In the genomic region with DNA sequence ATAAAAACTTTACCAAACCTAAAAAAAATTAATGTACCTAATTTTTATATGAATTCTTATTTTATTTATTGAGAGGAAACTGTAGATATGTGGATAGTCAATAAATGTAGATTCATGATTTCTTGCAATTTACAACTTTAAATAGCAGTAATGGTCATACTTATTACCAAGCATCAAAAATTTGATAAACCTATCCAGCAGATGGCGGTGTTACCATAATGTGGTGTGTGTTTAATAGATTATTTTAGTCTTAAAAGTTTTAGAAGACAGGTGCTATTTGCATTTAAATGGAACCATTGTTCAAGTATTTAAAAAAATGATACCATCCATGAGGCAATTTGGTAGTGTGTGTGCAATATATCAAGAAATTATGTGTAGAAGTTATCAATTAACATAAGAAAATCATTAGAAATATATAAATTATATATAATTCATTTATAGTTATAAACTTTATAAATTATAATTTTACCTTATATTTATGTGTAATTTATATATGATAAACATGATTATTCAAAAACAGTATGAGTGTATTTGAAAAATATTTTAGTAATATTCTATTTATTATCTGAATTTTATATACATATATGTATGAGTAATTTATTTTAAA, we compare ENCODE assay signal across 2 cellular contexts.
A peak's percentile ranks its signal among the peaks of the same experiment; 100 is the strongest.
TF ChIP-seq lines count a peak whose summit lies in the region.

No MANE protein-coding gene starts in this region.

TF ChIP-seq in A549, 52 proteins besides CTCF, POLR2A, EP300 and RAD21 (continued from another document):
- TF ChIP-seq, protein P1, sequence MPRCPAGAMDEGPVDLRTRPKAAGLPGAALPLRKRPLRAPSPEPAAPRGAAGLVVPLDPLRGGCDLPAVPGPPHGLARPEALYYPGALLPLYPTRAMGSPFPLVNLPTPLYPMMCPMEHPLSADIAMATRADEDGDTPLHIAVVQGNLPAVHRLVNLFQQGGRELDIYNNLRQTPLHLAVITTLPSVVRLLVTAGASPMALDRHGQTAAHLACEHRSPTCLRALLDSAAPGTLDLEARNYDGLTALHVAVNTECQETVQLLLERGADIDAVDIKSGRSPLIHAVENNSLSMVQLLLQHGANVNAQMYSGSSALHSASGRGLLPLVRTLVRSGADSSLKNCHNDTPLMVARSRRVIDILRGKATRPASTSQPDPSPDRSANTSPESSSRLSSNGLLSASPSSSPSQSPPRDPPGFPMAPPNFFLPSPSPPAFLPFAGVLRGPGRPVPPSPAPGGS (IDR thresholded peaks at IDR 0.05), result no peak
- TF ChIP-seq, protein P2, sequence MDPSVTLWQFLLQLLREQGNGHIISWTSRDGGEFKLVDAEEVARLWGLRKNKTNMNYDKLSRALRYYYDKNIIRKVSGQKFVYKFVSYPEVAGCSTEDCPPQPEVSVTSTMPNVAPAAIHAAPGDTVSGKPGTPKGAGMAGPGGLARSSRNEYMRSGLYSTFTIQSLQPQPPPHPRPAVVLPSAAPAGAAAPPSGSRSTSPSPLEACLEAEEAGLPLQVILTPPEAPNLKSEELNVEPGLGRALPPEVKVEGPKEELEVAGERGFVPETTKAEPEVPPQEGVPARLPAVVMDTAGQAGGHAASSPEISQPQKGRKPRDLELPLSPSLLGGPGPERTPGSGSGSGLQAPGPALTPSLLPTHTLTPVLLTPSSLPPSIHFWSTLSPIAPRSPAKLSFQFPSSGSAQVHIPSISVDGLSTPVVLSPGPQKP (IDR thresholded peaks at IDR 0.05; ENCODE audit: low read depth, low read length), result no peak
- TF ChIP-seq SMC3 (IDR thresholded peaks at IDR 0.05) (peak; percentile 66), CEBPB (IDR thresholded peaks at IDR 0.05) (no peak)

TF ChIP-seq in H1, 55 proteins besides CTCF, POLR2A, EP300 and RAD21 (continued from another document):
- TF ChIP-seq, protein P3, sequence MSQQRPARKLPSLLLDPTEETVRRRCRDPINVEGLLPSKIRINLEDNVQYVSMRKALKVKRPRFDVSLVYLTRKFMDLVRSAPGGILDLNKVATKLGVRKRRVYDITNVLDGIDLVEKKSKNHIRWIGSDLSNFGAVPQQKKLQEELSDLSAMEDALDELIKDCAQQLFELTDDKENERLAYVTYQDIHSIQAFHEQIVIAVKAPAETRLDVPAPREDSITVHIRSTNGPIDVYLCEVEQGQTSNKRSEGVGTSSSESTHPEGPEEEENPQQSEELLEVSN (IDR thresholded peaks at IDR 0.05), result no peak
- TF ChIP-seq RNF2 (IDR thresholded peaks at IDR 0.05; ENCODE audit: borderline replicate concordance, low read depth, low read length, missing control alignments, poor library complexity, severe bottlenecking) (no peak), BCL11A (IDR thresholded peaks at IDR 0.05; ENCODE audit: low read depth in 2 of 2, low read length in 2 of 2) (no peak), YY1 (IDR thresholded peaks at IDR 0.05; ENCODE audit: low read depth, low read length) (no peak)
- TF ChIP-seq, protein P4, sequence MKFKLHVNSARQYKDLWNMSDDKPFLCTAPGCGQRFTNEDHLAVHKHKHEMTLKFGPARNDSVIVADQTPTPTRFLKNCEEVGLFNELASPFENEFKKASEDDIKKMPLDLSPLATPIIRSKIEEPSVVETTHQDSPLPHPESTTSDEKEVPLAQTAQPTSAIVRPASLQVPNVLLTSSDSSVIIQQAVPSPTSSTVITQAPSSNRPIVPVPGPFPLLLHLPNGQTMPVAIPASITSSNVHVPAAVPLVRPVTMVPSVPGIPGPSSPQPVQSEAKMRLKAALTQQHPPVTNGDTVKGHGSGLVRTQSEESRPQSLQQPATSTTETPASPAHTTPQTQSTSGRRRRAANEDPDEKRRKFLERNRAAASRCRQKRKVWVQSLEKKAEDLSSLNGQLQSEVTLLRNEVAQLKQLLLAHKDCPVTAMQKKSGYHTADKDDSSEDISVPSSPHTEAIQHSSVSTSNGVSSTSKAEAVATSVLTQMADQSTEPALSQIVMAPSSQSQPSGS (IDR thresholded peaks at IDR 0.05; ENCODE audit: low read length), result no peak
- TF ChIP-seq, protein P5, sequence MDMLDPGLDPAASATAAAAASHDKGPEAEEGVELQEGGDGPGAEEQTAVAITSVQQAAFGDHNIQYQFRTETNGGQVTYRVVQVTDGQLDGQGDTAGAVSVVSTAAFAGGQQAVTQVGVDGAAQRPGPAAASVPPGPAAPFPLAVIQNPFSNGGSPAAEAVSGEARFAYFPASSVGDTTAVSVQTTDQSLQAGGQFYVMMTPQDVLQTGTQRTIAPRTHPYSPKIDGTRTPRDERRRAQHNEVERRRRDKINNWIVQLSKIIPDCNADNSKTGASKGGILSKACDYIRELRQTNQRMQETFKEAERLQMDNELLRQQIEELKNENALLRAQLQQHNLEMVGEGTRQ (IDR thresholded peaks at IDR 0.05; ENCODE audit: low read length), result no peak
